Comparison of ENCODE assay signal across 8 cellular contexts in the genomic region with DNA sequence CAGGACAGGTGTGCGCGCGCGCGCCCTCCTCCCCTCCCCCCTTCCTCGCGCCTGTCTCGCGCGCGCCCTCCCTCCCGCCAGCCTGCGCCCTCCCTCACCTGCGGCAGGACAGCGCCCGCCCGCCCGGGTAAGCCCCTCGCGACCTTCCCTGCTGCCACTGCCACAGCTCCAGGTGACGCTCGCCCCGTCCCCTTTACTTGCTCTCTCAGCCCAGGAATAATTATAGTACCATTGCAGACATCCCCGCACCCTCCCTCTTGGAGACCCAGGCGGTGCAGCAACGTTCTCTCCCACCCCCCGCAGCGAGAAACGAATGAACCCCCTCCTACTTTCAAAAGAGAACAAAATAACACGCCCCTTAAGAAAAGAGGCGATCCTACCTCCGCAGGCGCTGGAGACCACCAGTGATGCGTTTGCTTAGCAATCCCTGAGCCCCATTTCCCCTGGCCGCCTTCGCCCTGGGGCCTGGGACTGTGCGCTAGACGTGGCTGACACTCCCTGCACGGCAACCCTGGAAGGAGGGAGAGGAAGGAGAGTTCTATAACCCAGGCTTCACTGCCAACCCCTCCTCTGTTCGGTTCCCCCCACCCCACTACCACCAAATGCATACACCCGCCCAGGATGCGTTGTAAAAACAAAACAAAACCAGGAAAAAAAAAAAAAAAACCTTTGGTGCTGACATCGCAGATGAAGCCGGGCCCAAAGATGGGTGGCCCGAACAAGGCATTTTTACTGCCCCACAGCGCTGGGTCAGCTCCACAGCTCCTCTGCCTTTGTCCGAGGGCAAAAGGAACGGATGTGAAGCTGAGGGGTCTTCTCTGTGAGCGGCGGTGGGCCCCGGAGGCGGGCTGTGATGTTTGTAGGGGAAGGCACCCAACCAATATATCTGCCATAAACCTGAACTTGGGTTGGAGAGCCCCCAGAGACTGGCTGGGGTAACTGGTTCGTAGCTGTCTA. TPM values are rescaled to one million over a fixed set of nuclear protein-coding genes. Genes with fewer than 3 reads are reported as not detected.
A peak's percentile ranks its signal among the peaks of the same experiment; 100 is the strongest.
DNase-seq lines count a peak whose midpoint lies in the region; ATAC-seq and TF ChIP-seq lines count a peak whose summit lies in the region.

No MANE protein-coding gene starts in this region.

- no peaks in the 10 kb centered on the region for H3K9me3 Mint-ChIP-seq in central memory CD8-positive, alpha-beta T cell

- CTCF ChIA-PET in A673 (lab: Charles Lee): interaction anchor here (0.6 kb wide), 1 partner anchor 48 kb away, joined by 6 read pairs; no protein-coding TSS in a partner anchor

- H3K4me3 ChIP-seq in A673 (ENCODE audit: low read depth, low read length, poor library complexity, severe bottlenecking): peak overlapping the region; percentile 84
- peak overlapping the region; percentile 87 for H3K4me3 ChIP-seq in SK-N-MC
- peak overlapping the region; percentile 73 to 81 (median 75) for H3K4me3 ChIP-seq in right lobe of liver

- TF ChIP-seq CTCF in A673 (conservative IDR thresholded peaks at IDR 0.05; ENCODE audit: low read depth, low read length): no peak
- no peak for TF ChIP-seq CTCF in GM13977 (IDR thresholded peaks at IDR 0.05; ENCODE audit: extremely low read depth, insufficient read depth, missing control alignments)
- no peak for TF ChIP-seq CTCF in right lobe of liver (IDR thresholded peaks at IDR 0.05)

- H3K4me1 Mint-ChIP-seq in central memory CD8-positive, alpha-beta T cell: peaks cover 40% of the 10 kb centered on the region

- H3K9me3 ChIP-seq in A673 (ENCODE audit: low read depth, low read length, poor library complexity, severe bottlenecking) (no peaks in the 10 kb centered on the region), SK-N-MC (ENCODE audit: low read depth, low read length) (no peaks in the 10 kb centered on the region), right lobe of liver (no peaks in the 10 kb centered on the region)

- peaks cover 13% of the 10 kb centered on the region for H3K36me3 Mint-ChIP-seq in central memory CD8-positive, alpha-beta T cell (ENCODE audit: insufficient read depth)

- H3K9ac ChIP-seq in SK-N-MC (ENCODE audit: insufficient read length): peak overlapping the region; percentile 85

- WGBS in right lobe of liver (ENCODE audit: insufficient coverage, low coverage, low lambda C conversion rate, missing lambda C conversion rate): under 1% methylated on average over 38 of the region's 53 CpGs

- DNase-seq in A673 (ENCODE audit: low spot score): peak; percentile 30
- peak; percentile 45 for DNase-seq in GM13977 (ENCODE audit: low spot score)
- DNase-seq in SK-N-MC (ENCODE audit: low read depth, low spot score): no peak
- DNase-seq in central memory CD8-positive, alpha-beta T cell (ENCODE audit: low spot score in 2 of 2): no peak
- peak in 2 of 3 donors; percentile 35 to 51 for DNase-seq in right lobe of liver
- no peak for DNase-seq in glomerular visceral epithelial cell (ENCODE audit: extremely low spot score)

- no peaks in the 10 kb centered on the region for H3K27me3 ChIP-seq in A673 (replicated peaks; ENCODE audit: insufficient read depth, low read depth, low read length, poor library complexity)
- H3K27me3 ChIP-seq in right lobe of liver: no peaks in the 10 kb centered on the region

- H3K27me3 Mint-ChIP-seq in central memory CD8-positive, alpha-beta T cell: no peaks in the 10 kb centered on the region

- in situ Hi-C loops in GM13977 (cut with MboI; ENCODE audit: low pct_unique_long_range_greater_than_20kb, low sequenced_read_pairs, unreplicated experiment): no loop called here

- intact Hi-C loops in A673 (cut with micrococcal nuclease; ENCODE audit: unreplicated experiment): no loop called here
- intact Hi-C loops in right lobe of liver (cut with DNase I): no loop called here

- H3K36me3 ChIP-seq in A673 (ENCODE audit: insufficient read depth, low read length, poor library complexity, severe bottlenecking) (no peaks in the 10 kb centered on the region), SK-N-MC (ENCODE audit: insufficient read depth, low read length) (no peaks in the 10 kb centered on the region), right lobe of liver (no peaks in the 10 kb centered on the region)

- peak overlapping the region; percentile 96 for H3K27ac Mint-ChIP-seq in central memory CD8-positive, alpha-beta T cell (ENCODE audit: low read depth)

- TF ChIP-seq POLR2A in right lobe of liver (IDR thresholded peaks at IDR 0.05): no peak

- no TSS peak for BruUV-seq in A673 (replicated peaks; lab: Mats Ljungman, UMichigan)

- no peak for ATAC-seq in central memory CD8-positive, alpha-beta T cell (replicated peaks; ENCODE audit: extremely low read depth, poor library complexity, severe bottlenecking)
- peak in 3 of 4 donors; percentile 3 to 12 (median 10) for ATAC-seq in right lobe of liver
- no peak for ATAC-seq in GM18907 (IDR thresholded peaks at IDR 0.05; ENCODE audit: unreplicated experiment)

- peak overlapping the region; percentile 80 for H3K27ac ChIP-seq in A673 (ENCODE audit: low read depth, low read length, poor library complexity, severe bottlenecking)
- H3K27ac ChIP-seq in SK-N-MC: no peak overlapping the region
- peak overlapping the region; percentile 94 to 98 (median 96) for H3K27ac ChIP-seq in right lobe of liver
- peak overlapping the region; percentile 98 for H3K27ac ChIP-seq in temporal lobe (ENCODE audit: low read depth, low read length)

- POLR2A ChIA-PET in A673 (lab: Charles Lee; ENCODE audit: low non-redundant PET): no interaction called here

- peak overlapping the region; percentile 99 for H3K4me3 Mint-ChIP-seq in central memory CD8-positive, alpha-beta T cell

- peaks cover 36% of the 10 kb centered on the region for H3K4me1 ChIP-seq in A673 (ENCODE audit: insufficient read depth, low read length, poor library complexity, severe bottlenecking)
- H3K4me1 ChIP-seq in right lobe of liver: peaks cover 0 to 27% (median 6%) of the 10 kb centered on the region in 4 donors

RNA-seq across cellular contexts. Expression of a gene that starts 5.5 kb away (rescaled TPM):
- total RNA-seq in A673 (2021) (9.5 and 12.3 TPM in 2 replicates), right lobe of liver (10 to 100 TPM in 4 of 6 experiments, 1 to 10 TPM in 2; 8.7 to 14.1 (median 12.1) TPM), temporal lobe (13.3 TPM)

RNA-seq across cellular contexts. Expression of a gene that starts 17.4 kb away (rescaled TPM):
- total RNA-seq in A673 (2021): 2.5 and 2.7 TPM in 2 replicates
- total RNA-seq in right lobe of liver: 1 to 10 TPM; 4.4 to 7.1 (median 6.5) TPM
- total RNA-seq in temporal lobe: 8.4 TPM

Comparison
In these comparisons a context has a peak if more than half of its experiments do, and no peak if none do; other contexts are left out.
1. DNase-seq: peak in A673 (single experiment), GM13977 (single experiment) and right lobe of liver (2 of 3); none in SK-N-MC (single experiment), central memory CD8-positive, alpha-beta T cell (0 of 2) and glomerular visceral epithelial cell (single experiment).
2. ATAC-seq: peak in right lobe of liver (3 of 4); none in central memory CD8-positive, alpha-beta T cell (single experiment) and GM18907 (single experiment).
3. Peak in every context shown above with its lines, with median percentiles within 50 percentile points of each other: H3K4me3 ChIP-seq.